14 cellular contexts compared by ENCODE assay signal in genomic region chr12:64340546-64340945, GRCh38. TPM values are rescaled to one million over a fixed set of nuclear protein-coding genes. Genes with fewer than 3 reads are reported as not detected.
"Had no signal": no experiment of that assay in that cellular context is flagged by ENCODE, and none has a peak within 500 bp of the region (broad histone marks: within the 10 kb centered on the region; RNA-seq: fewer than 3 reads in every experiment).

No MANE protein-coding gene starts in this region.

RNA-seq across cellular contexts. Expression of gene C12orf56, which starts 50.0 kb away (rescaled TPM):
- total RNA-seq: naive thymus-derived CD8-positive, alpha-beta T cell; natural killer cell; natural killer cell treated with Interleukin-12 subunit alpha and Interleukin-12 subunit beta and Interleukin-15 and Interleukin-18, amount 100 ng/mL, for 72 hours; occipital lobe; omental fat pad; ovary; pancreas; posterior vena cava; psoas muscle; right atrium auricular region; right cardiac atrium; right lobe of liver had no signal
- polyA plus RNA-seq: neural cell, ovary, right cardiac atrium, small intestine had no signal
